ENCODE assay signal across 8 cellular contexts in the genomic region with DNA sequence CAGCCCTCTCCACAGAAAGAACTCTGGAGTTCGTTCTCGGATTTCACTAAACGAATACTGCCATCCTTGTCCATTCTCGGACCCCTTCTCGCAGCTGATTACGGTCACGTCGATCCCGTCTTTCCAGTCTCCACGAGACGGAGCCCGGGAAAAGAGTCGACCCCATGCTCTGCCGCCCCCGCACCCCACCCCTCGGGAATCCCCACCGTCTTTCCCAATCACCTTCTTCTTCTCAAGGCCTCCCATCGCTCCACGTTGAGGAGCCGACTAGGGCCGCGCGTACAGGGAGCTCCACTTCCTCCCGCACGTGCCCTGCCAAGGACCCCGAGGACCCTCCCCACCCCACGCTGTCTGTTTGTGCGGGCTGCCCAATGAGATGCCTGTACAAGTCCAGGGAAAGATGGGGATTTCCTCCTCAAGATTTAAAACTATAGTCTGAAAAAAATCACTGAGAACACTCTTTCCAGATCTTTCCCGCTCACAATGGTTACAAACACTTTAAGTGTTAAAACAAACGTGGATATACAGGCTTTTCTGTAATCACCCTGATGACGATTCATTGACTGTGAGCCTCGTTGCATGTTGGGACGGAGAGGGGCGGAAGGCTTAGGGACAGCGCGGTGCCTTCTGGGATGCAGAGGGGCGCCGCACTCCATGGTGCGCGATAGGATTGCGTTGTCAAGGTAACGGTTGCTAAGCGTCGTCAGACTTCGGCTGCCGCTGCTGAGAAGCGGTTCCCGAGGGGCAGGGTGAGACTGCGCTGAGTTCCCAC. TPM values are rescaled to one million over a fixed set of nuclear protein-coding genes. Genes with fewer than 3 reads are reported as not detected.
DNase-seq lines count a peak whose midpoint lies in the region; ATAC-seq and TF ChIP-seq lines count a peak whose summit lies in the region.

A gene (minus strand): TSS at position 323 of the 772 bp plus-strand sequence. CDS start 77 bp downstream, at position 246.

- peak; percentile 32; the same call in 1 of the 2 replicates for TF ChIP-seq EP300 in Ishikawa (IDR thresholded peaks at IDR 0.05; ENCODE audit: borderline replicate concordance)

- no peaks in the 10 kb centered on the region for H3K27me3 ChIP-seq in mononuclear cell (ENCODE audit: insufficient read depth, low read length)

- peaks cover 15% of the 10 kb centered on the region for H3K4me1 ChIP-seq in mononuclear cell (ENCODE audit: insufficient read depth, low read length)

- H3K4me3 ChIP-seq in mononuclear cell (ENCODE audit: low read length) = peak within 1 kb of the TSS; percentile 60

- TF ChIP-seq RAD21 in Ishikawa (IDR thresholded peaks at IDR 0.05; ENCODE audit: low read depth) = no peak

- ATAC-seq in GM21576 (IDR thresholded peaks at IDR 0.05; ENCODE audit: unreplicated experiment) = peak; percentile 97

- DNase-seq in DMS153 (lab: John Stamatoyannopoulos, UW) (peak; percentile 98), OCI-M2 (lab: John Stamatoyannopoulos, UW; ENCODE audit: unreplicated experiment) (peak; percentile 90), activated T-cell treated with anti-CD3 and anti-CD28 coated beads for 4 hours (peak; percentile 90), epithelial cell of prostate (ENCODE audit: low read depth, low spot score) (peak; percentile 93)
- DNase-seq in stimulated activated CD8-positive, alpha-beta memory T cell treated with anti-CD3 and anti-CD28 coated beads, Interleukin-4, amount 100 ng/mL, for 1 hour (ENCODE audit: low read depth in 2 of 2, low spot score in 1 of 2) = peak; percentile 84 to 88

- no peaks in the 10 kb centered on the region for H3K9me3 ChIP-seq in mononuclear cell (ENCODE audit: low read depth, low read length)

- peak within 1 kb of the TSS; percentile 57 for H3K27ac ChIP-seq in epithelial cell of prostate

TF ChIP-seq in Ishikawa, 13 proteins besides CTCF, POLR2A, EP300 and RAD21:
- TF ChIP-seq TEAD4 (IDR thresholded peaks at IDR 0.05) = peak; percentile 7; the same call in 1 of the 2 replicates
- TF ChIP-seq, protein P1, sequence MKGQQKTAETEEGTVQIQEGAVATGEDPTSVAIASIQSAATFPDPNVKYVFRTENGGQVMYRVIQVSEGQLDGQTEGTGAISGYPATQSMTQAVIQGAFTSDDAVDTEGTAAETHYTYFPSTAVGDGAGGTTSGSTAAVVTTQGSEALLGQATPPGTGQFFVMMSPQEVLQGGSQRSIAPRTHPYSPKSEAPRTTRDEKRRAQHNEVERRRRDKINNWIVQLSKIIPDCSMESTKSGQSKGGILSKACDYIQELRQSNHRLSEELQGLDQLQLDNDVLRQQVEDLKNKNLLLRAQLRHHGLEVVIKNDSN (IDR thresholded peaks at IDR 0.05) = peak; percentile 90
- 0 out of 2 replicates have a peak, but pooled peaks have one; percentile 12 for TF ChIP-seq CEBPB (IDR thresholded peaks at IDR 0.05)
- TF ChIP-seq EGR1 (IDR thresholded peaks at IDR 0.05) = 0 out of 2 replicates have a peak, but pooled peaks have one; percentile 42
- TF ChIP-seq, protein P2, sequence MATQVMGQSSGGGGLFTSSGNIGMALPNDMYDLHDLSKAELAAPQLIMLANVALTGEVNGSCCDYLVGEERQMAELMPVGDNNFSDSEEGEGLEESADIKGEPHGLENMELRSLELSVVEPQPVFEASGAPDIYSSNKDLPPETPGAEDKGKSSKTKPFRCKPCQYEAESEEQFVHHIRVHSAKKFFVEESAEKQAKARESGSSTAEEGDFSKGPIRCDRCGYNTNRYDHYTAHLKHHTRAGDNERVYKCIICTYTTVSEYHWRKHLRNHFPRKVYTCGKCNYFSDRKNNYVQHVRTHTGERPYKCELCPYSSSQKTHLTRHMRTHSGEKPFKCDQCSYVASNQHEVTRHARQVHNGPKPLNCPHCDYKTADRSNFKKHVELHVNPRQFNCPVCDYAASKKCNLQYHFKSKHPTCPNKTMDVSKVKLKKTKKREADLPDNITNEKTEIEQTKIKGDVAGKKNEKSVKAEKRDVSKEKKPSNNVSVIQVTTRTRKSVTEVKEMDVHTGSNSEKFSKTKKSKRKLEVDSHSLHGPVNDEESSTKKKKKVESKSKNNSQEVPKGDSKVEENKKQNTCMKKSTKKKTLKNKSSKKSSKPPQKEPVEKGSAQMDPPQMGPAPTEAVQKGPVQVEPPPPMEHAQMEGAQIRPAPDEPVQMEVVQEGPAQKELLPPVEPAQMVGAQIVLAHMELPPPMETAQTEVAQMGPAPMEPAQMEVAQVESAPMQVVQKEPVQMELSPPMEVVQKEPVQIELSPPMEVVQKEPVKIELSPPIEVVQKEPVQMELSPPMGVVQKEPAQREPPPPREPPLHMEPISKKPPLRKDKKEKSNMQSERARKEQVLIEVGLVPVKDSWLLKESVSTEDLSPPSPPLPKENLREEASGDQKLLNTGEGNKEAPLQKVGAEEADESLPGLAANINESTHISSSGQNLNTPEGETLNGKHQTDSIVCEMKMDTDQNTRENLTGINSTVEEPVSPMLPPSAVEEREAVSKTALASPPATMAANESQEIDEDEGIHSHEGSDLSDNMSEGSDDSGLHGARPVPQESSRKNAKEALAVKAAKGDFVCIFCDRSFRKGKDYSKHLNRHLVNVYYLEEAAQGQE (IDR thresholded peaks at IDR 0.05; ENCODE audit: low read depth) = no peak
- TF ChIP-seq NFIC (IDR thresholded peaks at IDR 0.05) = peak; percentile 9; the same call in 1 of the 2 replicates
- peak; percentile 63; the same call in 1 of the 2 replicates for TF ChIP-seq FOXM1 (IDR thresholded peaks at IDR 0.05; ENCODE audit: borderline replicate concordance, low read depth)
- TF ChIP-seq TAF1 (IDR thresholded peaks at IDR 0.05; ENCODE audit: low read depth) = peak; percentile 56
- TF ChIP-seq, protein P3, sequence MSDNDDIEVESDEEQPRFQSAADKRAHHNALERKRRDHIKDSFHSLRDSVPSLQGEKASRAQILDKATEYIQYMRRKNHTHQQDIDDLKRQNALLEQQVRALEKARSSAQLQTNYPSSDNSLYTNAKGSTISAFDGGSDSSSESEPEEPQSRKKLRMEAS (IDR thresholded peaks at IDR 0.05) = peak; percentile 98
- peak; percentile 52; the same call in 1 of the 2 replicates for TF ChIP-seq YY1 (IDR thresholded peaks at IDR 0.05; ENCODE audit: low read depth)
- no peak for TF ChIP-seq ZBTB7A (IDR thresholded peaks at IDR 0.05; ENCODE audit: low read depth)
- TF ChIP-seq TCF12 (IDR thresholded peaks at IDR 0.05; ENCODE audit: low read depth) = 0 out of 2 replicates have a peak, but pooled peaks have one; percentile 60
- peak; percentile 97 for TF ChIP-seq CREB1 (IDR thresholded peaks at IDR 0.05; ENCODE audit: low read depth)

RNA-seq across cellular contexts. Expression of the gene that starts here (rescaled TPM):
- 21.8 TPM for total RNA-seq in mononuclear cell

Comparison
In these comparisons a context has a peak if more than half of its experiments do, and no peak if none do; other contexts are left out.
1. Peak in every context shown above with its lines: DNase-seq, ATAC-seq, H3K4me3 ChIP-seq and H3K27ac ChIP-seq.